12 cellular contexts compared by ENCODE assay signal in genomic region chr14:93957333-93957710, GRCh38. TPM values are rescaled to one million over a fixed set of nuclear protein-coding genes. Genes with fewer than 3 reads are reported as not detected.
DNase-seq lines count a peak whose midpoint lies in the region; ATAC-seq, FAIRE-seq and TF ChIP-seq lines count a peak whose summit lies in the region.
"Had no signal": no experiment of that assay in that cellular context is flagged by ENCODE, and none has a peak within 500 bp of the region (broad histone marks: within the 10 kb centered on the region; RNA-seq: fewer than 3 reads in every experiment).

No MANE protein-coding gene starts in this region.

- H4K91ac ChIP-seq in neuronal stem cell (ENCODE audit: low read depth, low read length, poor library complexity): no peak overlapping the region

- no peak for DNase-seq in CD8-positive, alpha-beta memory T cell
- DNase-seq in GM12878 (ENCODE audit: low read depth, low spot score) (no peak), neuronal stem cell (ENCODE audit: low spot score) (no peak), WERI-Rb-1 (no peak), foreskin keratinocyte (no peak)
- DNase-seq: NCI-H146 had no signal

- H3K9me3 Mint-ChIP-seq in CD8-positive, alpha-beta memory T cell: no peaks in the 10 kb centered on the region
- H3K9me3 Mint-ChIP-seq in IgD-negative memory B cell: no peaks in the 10 kb centered on the region

- no peak for FAIRE-seq in GM12878 (lab: Jason Lieb, UNC)

- intact Hi-C loops in GM12878 (cut with micrococcal nuclease; ENCODE audit: unreplicated experiment): loop anchor here (5.0 kb wide), 1 partner anchor 45 kb away; no protein-coding TSS in a partner anchor

- no peak overlapping the region for H3K4me3 ChIP-seq in CD8-positive, alpha-beta memory T cell (ENCODE audit: low read length)
- no peak overlapping the region for H3K4me3 ChIP-seq in GM12878
- no peak overlapping the region for H3K4me3 ChIP-seq in neuronal stem cell (ENCODE audit: low read length in 2 of 2)
- H3K4me3 ChIP-seq in WERI-Rb-1 (ENCODE audit: low read depth, low read length): no peak overlapping the region

- H3K36me3 Mint-ChIP-seq in CD8-positive, alpha-beta memory T cell: peaks cover 0 to 15% (median 0%) of the 10 kb centered on the region in 3 donors
- peaks cover 5% of the 10 kb centered on the region for H3K36me3 Mint-ChIP-seq in IgD-negative memory B cell

- peak; percentile 18; the same call in 1 of the 2 replicates for TF ChIP-seq POLR2A in GM12878 (IDR thresholded peaks at IDR 0.05; ENCODE audit: low read depth, low read length)

- H4K20me1 ChIP-seq in GM12878 (ENCODE audit: control insufficient read depth, insufficient read depth): no peaks in the 10 kb centered on the region

- H2BK12ac ChIP-seq in neuronal stem cell (ENCODE audit: low read length): peak overlapping the region; percentile 24

- no peak overlapping the region for H2BK15ac ChIP-seq in neuronal stem cell (ENCODE audit: low read length)

- H2BK5ac ChIP-seq in neuronal stem cell (ENCODE audit: low read length): peak overlapping the region; percentile 19

- H2AK5ac ChIP-seq in neuronal stem cell (ENCODE audit: low read depth, low read length): no peak overlapping the region

- in situ Hi-C loops in GM12878 (cut with MboI): loop anchor here (25.0 kb wide), 2 partner anchors 1195 to 1705 kb away; no protein-coding TSS in a partner anchor

- H3K27me3 ChIP-seq in CD8-positive, alpha-beta memory T cell (ENCODE audit: insufficient read depth, low read length, poor library complexity, severe bottlenecking): no peaks in the 10 kb centered on the region
- H3K27me3 ChIP-seq in GM12878 (replicated peaks in 1 of 2; ENCODE audit: control insufficient read depth in 2 of 2, insufficient read depth in 2 of 2, low read length in 1 of 2): no peaks in the 10 kb centered on the region
- peaks cover 0 to 6% (median 0%) of the 10 kb centered on the region in 3 experiments for H3K27me3 ChIP-seq in neuronal stem cell (ENCODE audit: control insufficient read depth in 3 of 3, insufficient read depth in 3 of 3, low read depth in 1 of 3, low read length in 3 of 3)
- no peaks in the 10 kb centered on the region for H3K27me3 ChIP-seq in WERI-Rb-1 (ENCODE audit: insufficient read depth, low read depth, severe bottlenecking)
- H3K27me3 ChIP-seq in foreskin keratinocyte: peaks cover 2% of the 10 kb centered on the region

- no peak overlapping the region for H2AFZ ChIP-seq in GM12878 (ENCODE audit: control insufficient read depth, low read depth, low read length)
- H2AFZ ChIP-seq in neuronal stem cell (ENCODE audit: low read length): no peak overlapping the region

- H3K4me2 ChIP-seq in GM12878 (ENCODE audit: control insufficient read depth, insufficient read depth) (peak overlapping the region; percentile 44; the same call in 1 of the 2 replicates), neuronal stem cell (ENCODE audit: insufficient read depth, low read length, poor library complexity, severe bottlenecking) (no peak overlapping the region)

- RAD21 ChIA-PET in GM12878 (lab: Charles Lee; ENCODE audit: unreplicated experiment): interaction anchor here (1.0 to 15.3 kb wide), 4 partner anchors 17 to 45 kb away, joined by 3 to 324 read pairs (median 36); partner anchors contain the start of gene ASB2

- H3K27me3 Mint-ChIP-seq in CD8-positive, alpha-beta memory T cell: no peaks in the 10 kb centered on the region
- H3K27me3 Mint-ChIP-seq in IgD-negative memory B cell: no peaks in the 10 kb centered on the region

- H3K27ac ChIP-seq in CD8-positive, alpha-beta memory T cell (ENCODE audit: low read depth, low read length): peak overlapping the region; percentile 3
- H3K27ac ChIP-seq in GM12878 (ENCODE audit: control insufficient read depth, insufficient read depth): peak overlapping the region; percentile 52
- no peak overlapping the region for H3K27ac ChIP-seq in neuronal stem cell (replicated peaks; ENCODE audit: low read length)
- H3K27ac ChIP-seq in WERI-Rb-1: no peak overlapping the region
- H3K27ac ChIP-seq in foreskin keratinocyte: no peak overlapping the region

- BruUV-seq in GM12878 (replicated peaks; lab: Mats Ljungman, UMichigan): no TSS peak

- H3K4ac ChIP-seq in neuronal stem cell (ENCODE audit: low read length): no peak overlapping the region

- WGBS in GM12878 (ENCODE audit: insufficient coverage, insufficient replicate concordance, low lambda C conversion rate, missing lambda C conversion rate): 80% methylated on average over 7 of the region's 7 CpGs
- WGBS in neuronal stem cell (ENCODE audit: extremely low coverage in 2 of 2, insufficient read length in 2 of 2, insufficient replicate concordance in 1 of 2), 2 donors: no CpG with 5 or more reads among the region's 7 CpGs

- SMC1A ChIA-PET in GM12878 (lab: Charles Lee; ENCODE audit: uncharacterized antibody, unreplicated experiment): interaction anchor here (5.6 to 19.5 kb wide), 3 partner anchors 16 to 43 kb away, joined by 47 to 409 read pairs (median 77); partner anchors contain the start of gene ASB2

- CTCF ChIA-PET in CD8-positive, alpha-beta memory T cell (lab: Charles Lee): interaction anchor here (10.6 to 33.9 kb wide), 2 partner anchors 14 to 16 kb away, joined by 177 to 945 read pairs; partner anchors contain the start of gene ASB2
- CTCF ChIA-PET in GM12878 (lab: Yijun Ruan, JAX): interaction anchor here (1.1 to 3.7 kb wide), 8 partner anchors 10 to 43 kb away, joined by 3 to 39 read pairs (median 14); no protein-coding TSS in a partner anchor

- no peak overlapping the region for H4K8ac ChIP-seq in neuronal stem cell (ENCODE audit: low read depth, low read length)

- H3K4me1 ChIP-seq in CD8-positive, alpha-beta memory T cell (ENCODE audit: insufficient read depth, low read length): peaks cover 91% of the 10 kb centered on the region
- peaks cover 92% of the 10 kb centered on the region for H3K4me1 ChIP-seq in GM12878 (ENCODE audit: control insufficient read depth, insufficient read depth, low read length)
- H3K4me1 ChIP-seq in neuronal stem cell (ENCODE audit: control insufficient read depth in 2 of 2, insufficient read depth in 1 of 2, low read depth in 1 of 2, low read length in 2 of 2): peaks cover 6 to 12% of the 10 kb centered on the region in 2 donors
- H3K4me1 ChIP-seq in foreskin keratinocyte: peaks cover 14% of the 10 kb centered on the region

- no peak overlapping the region for H3K14ac ChIP-seq in neuronal stem cell (ENCODE audit: low read length)

- TF ChIP-seq EP300 in GM12878 (IDR thresholded peaks at IDR 0.05; ENCODE audit: borderline replicate concordance in 1 of 2, control insufficient read depth in 1 of 2, low read depth in 2 of 2, low read length in 2 of 2): no peak

- H2BK120ac ChIP-seq in neuronal stem cell (ENCODE audit: low read depth, low read length): no peak overlapping the region

- H3K23ac ChIP-seq in neuronal stem cell (ENCODE audit: low read depth, low read length, poor library complexity): no peak overlapping the region

- no peak for TF ChIP-seq RAD21 in GM12878 (IDR thresholded peaks at IDR 0.05; ENCODE audit: insufficient read depth, low read depth, low read length)

- H3K27ac Mint-ChIP-seq in CD8-positive, alpha-beta memory T cell: peak overlapping the region; percentile 74 to 99 (median 95)
- H3K27ac Mint-ChIP-seq in IgD-negative memory B cell: peak overlapping the region in 2 of 3 donors; percentile 61 to 77

- H3K79me2 ChIP-seq in GM12878 (ENCODE audit: control insufficient read depth, insufficient read depth, low read length): no peaks in the 10 kb centered on the region; the same call in 1 of the 2 replicates

- H3K4me3 Mint-ChIP-seq in CD8-positive, alpha-beta memory T cell: peak overlapping the region; percentile 56 to 92 (median 70)
- H3K4me3 Mint-ChIP-seq in IgD-negative memory B cell: peak overlapping the region in 2 of 4 donors; percentile 40 to 85

- H3K9ac ChIP-seq in GM12878 (ENCODE audit: control insufficient read depth, insufficient read depth, low read length) (peak overlapping the region; percentile 80), neuronal stem cell (ENCODE audit: low read depth, low read length, poor library complexity) (no peak overlapping the region)

- no peaks in the 10 kb centered on the region for H3K79me1 ChIP-seq in neuronal stem cell (ENCODE audit: low read depth, low read length)

- no peaks in the 10 kb centered on the region for H3K36me3 ChIP-seq in CD8-positive, alpha-beta memory T cell (ENCODE audit: insufficient read depth, low read length)
- H3K36me3 ChIP-seq in GM12878 (ENCODE audit: control insufficient read depth in 2 of 2, insufficient read depth in 2 of 2, low read length in 1 of 2): peaks cover 0 to 2% of the 10 kb centered on the region in 2 experiments; a peak in 1 of 4 replicates
- H3K36me3 ChIP-seq in neuronal stem cell (replicated peaks in 1 of 2; ENCODE audit: control insufficient read depth in 2 of 2, insufficient read depth in 2 of 2, low read length in 2 of 2): no peaks in the 10 kb centered on the region
- H3K36me3 ChIP-seq in WERI-Rb-1: no peaks in the 10 kb centered on the region

- peak overlapping the region; percentile 86 for H3K18ac ChIP-seq in neuronal stem cell (ENCODE audit: low read length)

- peaks cover 88 to 99% (median 97%) of the 10 kb centered on the region in 3 donors for H3K4me1 Mint-ChIP-seq in CD8-positive, alpha-beta memory T cell
- H3K4me1 Mint-ChIP-seq in IgD-negative memory B cell: peaks cover 59 to 74% (median 60%) of the 10 kb centered on the region in 3 donors

- POLR2A ChIA-PET in CD8-positive, alpha-beta memory T cell (lab: Charles Lee): interaction anchor here (1.2 to 2.8 kb wide), 2 partner anchors 13 to 19 kb away, joined by 3 to 13 read pairs; no protein-coding TSS in a partner anchor
- POLR2A ChIA-PET in GM12878 (lab: Charles Lee): interaction anchor here (1.2 to 7.8 kb wide), 5 partner anchors 8 to 44 kb away, joined by 3 to 128 read pairs (median 12); no protein-coding TSS in a partner anchor

- no peak for TF ChIP-seq CTCF in GM12878 (IDR thresholded peaks at IDR 0.05 in 2 of 3, conservative IDR thresholded peaks at IDR 0.05 in 1 of 3; ENCODE audit: control insufficient read depth in 2 of 3, extremely low read depth in 1 of 3, insufficient read depth in 1 of 3, low read depth in 3 of 3, low read length in 3 of 3)
- TF ChIP-seq CTCF in WERI-Rb-1 (IDR thresholded peaks at IDR 0.05; ENCODE audit: low read depth, low read length): no peak
- no peak for TF ChIP-seq CTCF in foreskin keratinocyte (conservative IDR thresholded peaks at IDR 0.05)

- H3K9me3 ChIP-seq in CD8-positive, alpha-beta memory T cell (ENCODE audit: low read length): no peaks in the 10 kb centered on the region
- H3K9me3 ChIP-seq in GM12878 (replicated peaks; ENCODE audit: control insufficient read depth, insufficient read depth, low read length) (no peaks in the 10 kb centered on the region), neuronal stem cell (replicated peaks in 1 of 2; ENCODE audit: control insufficient read depth in 2 of 2, insufficient read depth in 1 of 2, low read depth in 1 of 2, low read length in 2 of 2) (no peaks in the 10 kb centered on the region), WERI-Rb-1 (ENCODE audit: severe bottlenecking) (no peaks in the 10 kb centered on the region)

- ATAC-seq in GM12878 (no peak), GM18520 (IDR thresholded peaks at IDR 0.05; ENCODE audit: unreplicated experiment) (no peak), foreskin keratinocyte (no peak)

RNA-seq across cellular contexts. Expression of gene ASB2, which starts 19.0 kb away (rescaled TPM):
- 10 to 100 TPM; 93.5 to 98.0 TPM for total RNA-seq in CD8-positive, alpha-beta memory T cell
- 4.8 TPM for polyA plus RNA-seq in CD8-positive, alpha-beta memory T cell
- 3.8 TPM for polyA plus RNA-seq in IgD-negative memory B cell
- 74.5 and 81.9 TPM in 2 replicates for total RNA-seq in GM12878 (2013; cell fraction: nucleolus; rRNA removed)
- total RNA-seq in GM12878 (2014; rRNA removed): 46.4 and 53.5 TPM in 2 replicates
- total RNA-seq in GM12878 (2014; rRNA removed; fragmentation: Illumina TruSeq; extraction: Trizol): 21.5 and 26.9 TPM in 2 replicates
- 40.0 and 40.4 TPM in 2 replicates for total RNA-seq in GM12878 (2021)
- polyA plus RNA-seq in GM12878 (2011; ENCODE audit: low read depth): 18.9 TPM
- 8.5 and 16.9 TPM in 2 replicates for polyA plus RNA-seq in GM12878 (2011; rRNA removed)
- polyA plus RNA-seq in GM12878 (2011; cell fraction: cytosol; rRNA removed): 22.6 and 38.7 TPM in 2 replicates
- polyA plus RNA-seq in GM12878 (2011; cell fraction: nucleus; rRNA removed): 45.6 and 71.8 TPM in 2 replicates
- 18.6 and 50.6 TPM in 2 replicates for polyA plus RNA-seq in GM12878 (2012)
- polyA plus RNA-seq in GM12878 (2014; fragmentation: Illumina TruSeq; extraction: Trizol): 12.3 and 21.9 TPM in 2 replicates
- polyA plus RNA-seq in GM12878 (2014; fragmentation: Nextera tagmentation; extraction: Ambion mirVana): 1 to 10 TPM; 3.0 to 7.4 TPM
- polyA plus RNA-seq in GM12878 (2014; rRNA removed): 50.0 and 54.5 TPM in 2 replicates
- polyA plus RNA-seq in GM12878 (2016; fragmentation: Nextera tagmentation; extraction: Ambion mirVana): 10 to 100 TPM; 51.7 to 54.8 TPM
- 20.3 and 37.3 TPM in 2 replicates for polyA minus RNA-seq in GM12878 (2011; rRNA and poly(A)+ RNA removed)
- 8.8 and 11.7 TPM in 2 replicates for polyA minus RNA-seq in GM12878 (2011; cell fraction: cytosol; rRNA and poly(A)+ RNA removed)
- 26.7 and 36.0 TPM in 2 replicates for polyA minus RNA-seq in GM12878 (2011; cell fraction: nucleus; rRNA and poly(A)+ RNA removed)
- polyA plus RNA-seq in neuronal stem cell (2013, experiment 1 of 2): 0.43 TPM
- 0.50 TPM for polyA plus RNA-seq in neuronal stem cell (2013, experiment 2 of 2)
- total RNA-seq in foreskin keratinocyte: not detected in 2 replicates
- polyA plus RNA-seq in foreskin keratinocyte: 0.03 TPM in 1 of 2 replicates, not detected in the other

RNA-seq across cellular contexts. Expression of gene FAM181A, which starts 30.2 kb away (rescaled TPM):
- total RNA-seq in CD8-positive, alpha-beta memory T cell: not detected
- polyA plus RNA-seq in CD8-positive, alpha-beta memory T cell: not detected
- polyA plus RNA-seq in IgD-negative memory B cell (not detected), GM12878 (2011; rRNA removed) (not detected in 2 replicates), GM12878 (2014; fragmentation: Illumina TruSeq; extraction: Trizol) (not detected in 2 replicates), GM12878 (2014; fragmentation: Nextera tagmentation; extraction: Ambion mirVana) (not detected), GM12878 (2014; rRNA removed) (not detected in 2 replicates), GM12878 (2016; fragmentation: Nextera tagmentation; extraction: Ambion mirVana) (not detected), foreskin keratinocyte (not detected in 2 replicates)
- not detected in 2 replicates for total RNA-seq in GM12878 (2013; cell fraction: nucleolus; rRNA removed)
- total RNA-seq in GM12878 (2014; rRNA removed) (not detected in 2 replicates), GM12878 (2014; rRNA removed; fragmentation: Illumina TruSeq; extraction: Trizol) (not detected in 2 replicates), GM12878 (2021) (not detected in 2 replicates), foreskin keratinocyte (not detected in 2 replicates)
- not detected for polyA plus RNA-seq in GM12878 (2011; ENCODE audit: low read depth)
- polyA plus RNA-seq in GM12878 (2011; cell fraction: cytosol; rRNA removed): not detected in 2 replicates
- polyA plus RNA-seq in GM12878 (2011; cell fraction: nucleus; rRNA removed): not detected in 2 replicates
- polyA plus RNA-seq in GM12878 (2012): not detected in 2 replicates
- not detected in 2 replicates for polyA minus RNA-seq in GM12878 (2011; rRNA and poly(A)+ RNA removed)
- polyA minus RNA-seq in GM12878 (2011; cell fraction: cytosol; rRNA and poly(A)+ RNA removed): not detected in 2 replicates
- not detected in 2 replicates for polyA minus RNA-seq in GM12878 (2011; cell fraction: nucleus; rRNA and poly(A)+ RNA removed)
- 2.3 TPM for polyA plus RNA-seq in neuronal stem cell (2013, experiment 1 of 2)
- 2.4 TPM for polyA plus RNA-seq in neuronal stem cell (2013, experiment 2 of 2)
- total RNA-seq: H7; kidney epithelial cell; T-helper 2 cell treated with Interferon-gamma antibody and Interleukin-4, amounts not matched to agents 100 ng/mL and 5 ng/mL, for 36 hours had no signal

RNA-seq across cellular contexts. Expression of gene CCDC197, which starts 39.8 kb away (rescaled TPM):
- total RNA-seq in CD8-positive, alpha-beta memory T cell: not detected
- polyA plus RNA-seq in CD8-positive, alpha-beta memory T cell: not detected
- polyA plus RNA-seq in IgD-negative memory B cell (not detected), GM12878 (2011; rRNA removed) (0.12 and 0.16 TPM in 2 replicates), GM12878 (2014; fragmentation: Illumina TruSeq; extraction: Trizol) (not detected in 2 replicates), GM12878 (2014; fragmentation: Nextera tagmentation; extraction: Ambion mirVana) (not detected), GM12878 (2014; rRNA removed) (not detected in 2 replicates), GM12878 (2016; fragmentation: Nextera tagmentation; extraction: Ambion mirVana) (not detected), foreskin keratinocyte (not detected in 2 replicates)
- 1.2 TPM in 2 replicates for total RNA-seq in GM12878 (2013; cell fraction: nucleolus; rRNA removed)
- total RNA-seq in GM12878 (2014; rRNA removed) (not detected in 2 replicates), GM12878 (2014; rRNA removed; fragmentation: Illumina TruSeq; extraction: Trizol) (not detected in 2 replicates), GM12878 (2021) (not detected in 2 replicates), foreskin keratinocyte (not detected in 2 replicates)
- not detected for polyA plus RNA-seq in GM12878 (2011; ENCODE audit: low read depth)
- 0.04 TPM in 1 of 2 replicates, not detected in the other for polyA plus RNA-seq in GM12878 (2011; cell fraction: cytosol; rRNA removed)
- polyA plus RNA-seq in GM12878 (2011; cell fraction: nucleus; rRNA removed): 0.28 and 0.56 TPM in 2 replicates
- 0.17 TPM in 1 of 2 replicates, not detected in the other for polyA plus RNA-seq in GM12878 (2012)
- 0.21 TPM in 1 of 2 replicates, not detected in the other for polyA minus RNA-seq in GM12878 (2011; rRNA and poly(A)+ RNA removed)
- polyA minus RNA-seq in GM12878 (2011; cell fraction: cytosol; rRNA and poly(A)+ RNA removed): not detected in 2 replicates
- polyA minus RNA-seq in GM12878 (2011; cell fraction: nucleus; rRNA and poly(A)+ RNA removed): 0.24 TPM in 1 of 2 replicates, not detected in the other
- not detected for polyA plus RNA-seq in neuronal stem cell (2013, experiment 1 of 2)
- polyA plus RNA-seq in neuronal stem cell (2013, experiment 2 of 2): not detected
- total RNA-seq: cerebellum; H7; kidney epithelial cell; T-helper 2 cell treated with Interferon-gamma antibody and Interleukin-4, amounts not matched to agents 100 ng/mL and 5 ng/mL, for 36 hours had no signal

Comparison
In these comparisons a context has a peak if more than half of its experiments do, and no peak if none do; other contexts are left out.
1. H3K27ac ChIP-seq: peak in CD8-positive, alpha-beta memory T cell (single experiment) and GM12878 (single experiment); none in neuronal stem cell (single experiment), WERI-Rb-1 (single experiment) and foreskin keratinocyte (single experiment).